In genomic region chr10:32889631-32890212, GRCh38 we compare ENCODE assay signal across 17 cellular contexts.
DNase-seq lines count a peak whose midpoint lies in the region; ATAC-seq, FAIRE-seq and TF ChIP-seq lines count a peak whose summit lies in the region.
"Had no signal": no experiment of that assay in that cellular context is flagged by ENCODE, and none has a peak within 500 bp of the region (broad histone marks: within the 10 kb centered on the region; RNA-seq: fewer than 3 reads in every experiment).

No MANE protein-coding gene starts in this region.

- peak in 1 of 3 donors; percentile 30 for DNase-seq in CD4-positive, CD25-positive, alpha-beta regulatory T cell
- DNase-seq in GM19239 (ENCODE audit: insufficient read length, low spot score) (no peak), erythroblast (lab: John Stamatoyannopoulos, UW) (peak; percentile 6 to 22), putamen (ENCODE audit: low spot score) (no peak), immature natural killer cell (no peak), NCI-H1048 (lab: John Stamatoyannopoulos, UW) (no peak)
- DNase-seq: CD8-positive, alpha-beta T cell; EL; NCI-H1092; NCI-H510A; SJCRH30; SW 1271 had no signal

- H3K79me2 ChIP-seq in OCI-LY3 (ENCODE audit: low read length), result no peaks in the 10 kb centered on the region

- H3K4me1 Mint-ChIP-seq in CD4-positive, CD25-positive, alpha-beta regulatory T cell, result peaks cover 7 to 21% (median 13%) of the 10 kb centered on the region in 4 donors
- H3K4me1 Mint-ChIP-seq in immature natural killer cell, result peaks cover 4 to 9% of the 10 kb centered on the region in 2 donors
- H3K4me1 Mint-ChIP-seq: B cell had no signal

- no peak overlapping the region for H3K9ac ChIP-seq in OCI-LY3 (ENCODE audit: low read length)

- no peak for ATAC-seq in CD4-positive, CD25-positive, alpha-beta regulatory T cell (ENCODE audit: low read depth in 2 of 2)
- no peak for ATAC-seq in HG03039 (IDR thresholded peaks at IDR 0.05; ENCODE audit: unreplicated experiment)
- ATAC-seq: CD8-positive, alpha-beta T cell; HCT116 had no signal

- H3K4me1 ChIP-seq in CD4-positive, CD25-positive, alpha-beta regulatory T cell (ENCODE audit: control insufficient read depth, insufficient read depth, low read length, poor library complexity, severe bottlenecking), result peaks cover 4% of the 10 kb centered on the region
- H3K4me1 ChIP-seq in OCI-LY3 (ENCODE audit: low read length), result no peaks in the 10 kb centered on the region
- H3K4me1 ChIP-seq: SJCRH30 had no signal

- H3K27ac ChIP-seq in CD4-positive, CD25-positive, alpha-beta regulatory T cell (ENCODE audit: insufficient read depth, low read length, poor library complexity, severe bottlenecking), result no peak overlapping the region
- H3K27ac ChIP-seq in OCI-LY3 (ENCODE audit: low read length), result no peak overlapping the region
- H3K27ac ChIP-seq: SJCRH30 had no signal

- no peak for TF ChIP-seq POLR2A in erythroblast (IDR thresholded peaks at IDR 0.05; ENCODE audit: low read length)

- peak overlapping the region in 3 of 4 donors; percentile 0 to 54 (median 49) for H3K4me3 Mint-ChIP-seq in CD4-positive, CD25-positive, alpha-beta regulatory T cell
- peak overlapping the region in 2 of 5 donors; percentile 24 to 73 for H3K4me3 Mint-ChIP-seq in immature natural killer cell
- H3K4me3 Mint-ChIP-seq: B cell; CD8-positive, alpha-beta T cell; IgD-negative memory B cell had no signal

- H3K27me3 ChIP-seq in CD4-positive, CD25-positive, alpha-beta regulatory T cell (ENCODE audit: control insufficient read depth, insufficient read depth, low read length), result no peaks in the 10 kb centered on the region
- no peaks in the 10 kb centered on the region for H3K27me3 ChIP-seq in OCI-LY3 (ENCODE audit: low read depth, low read length)
- H3K27me3 ChIP-seq: SJCRH30 had no signal

- H3K36me3 Mint-ChIP-seq in CD4-positive, CD25-positive, alpha-beta regulatory T cell, result no peaks in the 10 kb centered on the region
- no peaks in the 10 kb centered on the region for H3K36me3 Mint-ChIP-seq in immature natural killer cell
- H3K36me3 Mint-ChIP-seq: CD8-positive, alpha-beta T cell; IgD-negative memory B cell had no signal

- H3K27me3 Mint-ChIP-seq in CD4-positive, CD25-positive, alpha-beta regulatory T cell, result no peaks in the 10 kb centered on the region
- peaks cover 0 to 2% (median 0%) of the 10 kb centered on the region in 3 donors for H3K27me3 Mint-ChIP-seq in immature natural killer cell (ENCODE audit: low read depth in 3 of 3)
- H3K27me3 Mint-ChIP-seq: B cell, IgD-negative memory B cell had no signal

- no peaks in the 10 kb centered on the region for H4K20me1 ChIP-seq in OCI-LY3 (ENCODE audit: insufficient read depth, low read length)

- no peak overlapping the region for H3K4me3 ChIP-seq in CD4-positive, CD25-positive, alpha-beta regulatory T cell (ENCODE audit: low read depth, low read length)
- no peak overlapping the region for H3K4me3 ChIP-seq in OCI-LY3 (ENCODE audit: low read length)
- H3K4me3 ChIP-seq: SJCRH30 had no signal

- peak overlapping the region in 1 of 3 donors; percentile 59 for H3K27ac Mint-ChIP-seq in CD4-positive, CD25-positive, alpha-beta regulatory T cell
- H3K27ac Mint-ChIP-seq in immature natural killer cell, result peak overlapping the region in 3 of 6 donors; percentile 37 to 58 (median 51)
- H3K27ac Mint-ChIP-seq: B cell; CD8-positive, alpha-beta T cell had no signal

- no peaks in the 10 kb centered on the region for H3K9me3 ChIP-seq in CD4-positive, CD25-positive, alpha-beta regulatory T cell (ENCODE audit: control insufficient read depth in 2 of 2, low read length in 2 of 2)
- H3K9me3 ChIP-seq in OCI-LY3 (ENCODE audit: insufficient read depth, low read length), result no peaks in the 10 kb centered on the region
- H3K9me3 ChIP-seq: SJCRH30 had no signal

- H2AFZ ChIP-seq in OCI-LY3 (ENCODE audit: low read depth, low read length), result no peak overlapping the region

- FAIRE-seq in GM19239 (lab: Jason Lieb, UNC), result peak; percentile 4

- H3K4me2 ChIP-seq in OCI-LY3 (ENCODE audit: low read length), result peak overlapping the region; percentile 17; the same call in 1 of the 2 replicates

- no peaks in the 10 kb centered on the region for H3K36me3 ChIP-seq in CD4-positive, CD25-positive, alpha-beta regulatory T cell (ENCODE audit: control insufficient read depth, insufficient read depth, low read length)
- no peaks in the 10 kb centered on the region for H3K36me3 ChIP-seq in OCI-LY3 (replicated peaks; ENCODE audit: low read depth, low read length)
- H3K36me3 ChIP-seq: SJCRH30 had no signal

- TF ChIP-seq CTCF in OCI-LY3 (IDR thresholded peaks at IDR 0.05; ENCODE audit: low read depth, low read length), result no peak

- no peaks in the 10 kb centered on the region for H3K9me3 Mint-ChIP-seq in CD4-positive, CD25-positive, alpha-beta regulatory T cell
- peaks cover 0 to 2% (median 0%) of the 10 kb centered on the region in 6 donors for H3K9me3 Mint-ChIP-seq in immature natural killer cell
- H3K9me3 Mint-ChIP-seq: CD8-positive, alpha-beta T cell; IgD-negative memory B cell had no signal

Comparison
In these comparisons a context has a peak if more than half of its experiments do, and no peak if none do; other contexts are left out.
1. DNase-seq: peak in erythroblast (2 of 2); none in GM19239 (single experiment), putamen (single experiment), immature natural killer cell (0 of 3) and NCI-H1048 (single experiment).